ENCODE assay signal across 12 cellular contexts in the genomic region with DNA sequence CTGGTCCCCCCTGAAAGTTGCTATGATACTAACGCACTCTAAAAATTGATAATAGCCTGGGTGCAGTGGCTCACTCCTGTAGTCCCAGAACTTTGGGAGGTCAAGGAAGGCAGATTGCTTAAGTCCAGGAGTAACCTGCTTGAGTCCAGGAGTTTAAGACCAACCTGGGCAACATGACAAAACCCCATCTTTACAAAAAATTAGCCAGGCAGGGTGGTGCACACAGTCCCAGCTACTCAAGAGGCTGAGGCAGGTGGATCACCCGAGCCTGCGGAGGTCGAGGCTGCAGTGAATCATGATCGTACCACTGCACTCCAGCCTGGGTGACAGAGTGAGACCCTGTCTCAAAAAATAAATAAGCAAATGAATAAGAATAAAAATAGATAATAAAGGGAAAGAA.
"Had no signal": no experiment of that assay in that cellular context is flagged by ENCODE, and none has a peak within 500 bp of the region (broad histone marks: within the 10 kb centered on the region; RNA-seq: fewer than 3 reads in every experiment).

No MANE protein-coding gene starts in this region.

- H3K9me3 ChIP-seq: heart right ventricle had no signal

- H3K4me3 Mint-ChIP-seq: activated naive CD8-positive, alpha-beta T cell treated with anti-CD3 and anti-CD28 coated beads for 36 hours; stimulated activated memory B cell treated with anti-CD40 and anti-IgM and Interleukin-4, amounts not matched to agents 10 μg/mL and 1 μg/mL and 100 μg/mL, for 72 hours; type B pancreatic cell had no signal

- H3K4me3 ChIP-seq: heart right ventricle had no signal

- H3K27ac Mint-ChIP-seq: activated naive CD8-positive, alpha-beta T cell treated with anti-CD3 and anti-CD28 coated beads for 36 hours; stimulated activated memory B cell treated with anti-CD40 and anti-IgM and Interleukin-4, amounts not matched to agents 10 μg/mL and 1 μg/mL and 100 μg/mL, for 72 hours; type B pancreatic cell had no signal

- H3K9me3 Mint-ChIP-seq: activated naive CD8-positive, alpha-beta T cell treated with anti-CD3 and anti-CD28 coated beads for 36 hours; stimulated activated memory B cell treated with anti-CD40 and anti-IgM and Interleukin-4, amounts not matched to agents 10 μg/mL and 1 μg/mL and 100 μg/mL, for 72 hours; type B pancreatic cell had no signal

- DNase-seq: activated CD4-positive, alpha-beta T cell treated with anti-CD3 and anti-CD28 coated beads, Interleukin-2, amount 50 U/mL, for 1 hour; activated naive CD4-positive, alpha-beta T cell treated with Interleukin-2 at 50 U/mL for 16 hours; activated naive CD8-positive, alpha-beta T cell treated with anti-CD3 and anti-CD28 coated beads for 36 hours; activated T-cell treated with anti-CD3 and anti-CD28 coated beads, Interleukin-2, amount 50 U/mL, for 1 hour; heart right ventricle; islet precursor cell; left cardiac atrium; posterior cingulate gyrus; stimulated activated CD4-positive, alpha-beta T cell treated with anti-CD3 and anti-CD28 coated beads, Interleukin-2, amount 100 ng/mL, for 24 hours had no signal

- H3K27me3 Mint-ChIP-seq: activated naive CD8-positive, alpha-beta T cell treated with anti-CD3 and anti-CD28 coated beads for 36 hours; stimulated activated memory B cell treated with anti-CD40 and anti-IgM and Interleukin-4, amounts not matched to agents 10 μg/mL and 1 μg/mL and 100 μg/mL, for 72 hours; type B pancreatic cell had no signal

- ATAC-seq: activated CD4-positive, CD25-positive, alpha-beta regulatory T cell treated with anti-CD3 and anti-CD28 coated beads, Interleukin-2, amount 50 U/mL, for 24 hours; heart right ventricle; left cardiac atrium; stimulated activated memory B cell treated with anti-CD40 and anti-IgM and Interleukin-4, amounts not matched to agents 10 μg/mL and 1 μg/mL and 100 μg/mL, for 72 hours had no signal

- H3K27me3 ChIP-seq: heart right ventricle had no signal
